ENCODE assay signal across 8 cellular contexts in the genomic region with DNA sequence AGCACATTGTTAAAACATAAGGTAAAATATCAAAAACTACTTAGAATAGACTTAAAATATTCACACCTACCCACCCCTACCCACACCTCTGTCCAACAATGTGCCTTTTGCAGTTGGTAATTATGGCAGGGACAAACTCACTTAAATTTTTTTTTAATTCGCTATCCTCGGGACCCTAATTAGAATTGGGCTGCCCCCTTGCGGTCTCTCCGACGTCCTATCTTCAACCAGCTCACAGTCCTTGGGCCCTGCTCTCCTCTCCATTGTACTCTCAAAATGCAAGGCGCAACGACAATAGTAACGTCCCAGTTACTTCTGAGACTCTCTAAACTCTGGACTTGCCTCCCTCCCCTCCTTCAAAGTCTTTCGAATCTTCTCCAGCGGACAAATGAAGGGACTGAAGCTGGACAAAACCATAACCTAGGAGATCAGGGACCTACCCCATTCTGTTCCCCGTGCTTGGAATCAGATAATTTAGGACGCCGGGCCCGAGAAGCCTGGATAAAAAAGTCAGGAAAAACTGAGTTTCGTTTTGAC. TPM values are rescaled to one million over a fixed set of nuclear protein-coding genes. Genes with fewer than 3 reads are reported as not detected.
DNase-seq lines count a peak whose midpoint lies in the region; ATAC-seq and TF ChIP-seq lines count a peak whose summit lies in the region.

No MANE protein-coding gene starts in this region.

- H3K4me2 ChIP-seq in KMS-11: peak overlapping the region; percentile 77

- no peaks in the 10 kb centered on the region for H3K79me2 ChIP-seq in KMS-11 (ENCODE audit: insufficient read depth, low read depth)

- no peak for ATAC-seq in GM19395 (IDR thresholded peaks at IDR 0.05; ENCODE audit: unreplicated experiment)

- TF ChIP-seq CTCF in KMS-11 (conservative IDR thresholded peaks at IDR 0.05; ENCODE audit: low read depth, low read length): peak; percentile 91
- peak; percentile 80 for TF ChIP-seq CTCF in RWPE1 (conservative IDR thresholded peaks at IDR 0.05; ENCODE audit: low read depth)
- peak; percentile 76 for TF ChIP-seq CTCF in glutamatergic neuron (IDR thresholded peaks at IDR 0.05; ENCODE audit: partially characterized antibody, unreplicated experiment)
- peak; percentile 66 for TF ChIP-seq CTCF in osteocyte (IDR thresholded peaks at IDR 0.05)
- TF ChIP-seq CTCF in transverse colon (IDR thresholded peaks at IDR 0.05): peak; percentile 71 to 86 (median 73)

- WGBS in transverse colon (ENCODE audit: low coverage in 1 of 2), 2 donors: 2 to 9% methylated on average over 11 to 15 of the region's 15 CpGs

- H3K27me3 Mint-ChIP-seq in glutamatergic neuron (ENCODE audit: unreplicated experiment) (peaks cover 9% of the 10 kb centered on the region), osteocyte (ENCODE audit: unreplicated experiment) (peaks cover 4% of the 10 kb centered on the region)

- H3K27ac ChIP-seq in KMS-11: peak overlapping the region; percentile 53
- H3K27ac ChIP-seq in RWPE1: peak overlapping the region; percentile 97
- peak overlapping the region; percentile 82 to 91 (median 90) for H3K27ac ChIP-seq in transverse colon

- H3K36me3 ChIP-seq in KMS-11 (ENCODE audit: insufficient read depth) (no peaks in the 10 kb centered on the region), transverse colon (no peaks in the 10 kb centered on the region)

- H4K20me1 ChIP-seq in KMS-11 (ENCODE audit: insufficient read depth): no peaks in the 10 kb centered on the region

- POLR2A ChIA-PET in RWPE1 (lab: Yijun Ruan, JAX; ENCODE audit: low non-redundant PET): no interaction called here

- no peaks in the 10 kb centered on the region for H3K9me3 ChIP-seq in transverse colon

- in situ Hi-C loops in transverse colon (cut with MboI; ENCODE audit: low pct_ligation_motif_present in 1 of 4, low pct_unique_long_range_greater_than_20kb in 1 of 4, low sequenced_read_pairs in 3 of 4): no loop called here

- H3K27ac Mint-ChIP-seq in glutamatergic neuron (ENCODE audit: unreplicated experiment) (peak overlapping the region; percentile 94), osteocyte (ENCODE audit: unreplicated experiment) (peak overlapping the region; percentile 79)

- H3K4me1 Mint-ChIP-seq in glutamatergic neuron (ENCODE audit: low read depth, unreplicated experiment) (peaks cover 3% of the 10 kb centered on the region), osteocyte (ENCODE audit: unreplicated experiment) (peaks cover 19% of the 10 kb centered on the region)

- H3K36me3 Mint-ChIP-seq in glutamatergic neuron (ENCODE audit: unreplicated experiment) (no peaks in the 10 kb centered on the region), osteocyte (ENCODE audit: unreplicated experiment) (peaks cover 31% of the 10 kb centered on the region)

- H3K4me3 Mint-ChIP-seq in glutamatergic neuron (ENCODE audit: unreplicated experiment) (peak overlapping the region; percentile 95), osteocyte (ENCODE audit: unreplicated experiment) (peak overlapping the region; percentile 80)

- H3K27me3 ChIP-seq in KMS-11 (ENCODE audit: insufficient read depth, low read depth) (no peaks in the 10 kb centered on the region), transverse colon (no peaks in the 10 kb centered on the region)

- H3K4me1 ChIP-seq in KMS-11 (ENCODE audit: low read depth, poor library complexity, severe bottlenecking) (no peaks in the 10 kb centered on the region), transverse colon (peaks cover 15 to 41% (median 24%) of the 10 kb centered on the region in 4 donors)

- DNase-seq in COR-L47 (lab: John Stamatoyannopoulos, UW): peak; percentile 67
- peak; percentile 56 for DNase-seq in RWPE1 (ENCODE audit: low spot score)
- DNase-seq in activated naive CD4-positive, alpha-beta T cell treated with anti-CD3 and anti-CD28 coated beads, Interleukin-2, amount 50 U/mL, for 16 hours: peak; percentile 67
- DNase-seq in glutamatergic neuron: peak; percentile 76
- DNase-seq in osteocyte (ENCODE audit: extremely low spot score, unreplicated experiment): no peak
- DNase-seq in transverse colon: peak; percentile 78

- no peak for TF ChIP-seq POLR2A in transverse colon (IDR thresholded peaks at IDR 0.05)

- peaks cover 7% of the 10 kb centered on the region for H3K9me3 Mint-ChIP-seq in glutamatergic neuron (ENCODE audit: unreplicated experiment)
- H3K9me3 Mint-ChIP-seq in osteocyte (ENCODE audit: unreplicated experiment): no peaks in the 10 kb centered on the region

- H3K9ac ChIP-seq in KMS-11: peak overlapping the region; percentile 62

- H2AFZ ChIP-seq in KMS-11 (ENCODE audit: low read depth): peak overlapping the region; percentile 83

- CTCF ChIA-PET in RWPE1 (lab: Yijun Ruan, JAX): interaction anchor here (0.6 to 3.8 kb wide), 6 partner anchors 9 to 685 kb away, joined by 3 to 21 read pairs (median 4); a partner anchor contains a TSS

- H3K4me3 ChIP-seq in KMS-11 (IDR thresholded peaks at IDR 0.05; ENCODE audit: insufficient read depth, low read depth, low read length) (peak overlapping the region; percentile 94), transverse colon (peak overlapping the region; percentile 22 to 60 (median 30))

- no peak for TF ChIP-seq EP300 in transverse colon (IDR thresholded peaks at IDR 0.05; ENCODE audit: low read depth)

- intact Hi-C loops in transverse colon (cut with DNase I; ENCODE audit: low total_unique reads): no loop called here

RNA-seq across cellular contexts. Expression of a gene that starts 1.1 kb away (rescaled TPM):
- 4.7 TPM for total RNA-seq in glutamatergic neuron (ENCODE audit: unreplicated experiment)
- total RNA-seq in osteocyte: 3.4 and 5.3 TPM in 2 replicates
- total RNA-seq in transverse colon: 1 to 10 TPM in 3 of 4 donors, under 1 TPM in 1; 0.60 to 4.5 (median 1.5) TPM

RNA-seq across cellular contexts. Expression of a gene that starts 8.7 kb away (rescaled TPM):
- total RNA-seq in glutamatergic neuron (ENCODE audit: unreplicated experiment) (1.3 TPM), osteocyte (49.9 and 55.6 TPM in 2 replicates), transverse colon (10 to 100 TPM in 1 of 4 donors, 1 to 10 TPM in 2, not detected in 1; 4.4 to 11.1 (median 4.8) TPM)

RNA-seq across cellular contexts. Expression of a gene that starts 12.4 kb away (rescaled TPM):
- total RNA-seq in glutamatergic neuron (ENCODE audit: unreplicated experiment) (115 TPM), osteocyte (76.0 and 81.5 TPM in 2 replicates), transverse colon (10 to 100 TPM in 3 of 4 donors, 1 to 10 TPM in 1; 8.6 to 31.6 (median 25.7) TPM)

RNA-seq across cellular contexts. Expression of a gene that starts 12.5 kb away (rescaled TPM):
- total RNA-seq in glutamatergic neuron (ENCODE audit: unreplicated experiment): 94.2 TPM
- 138 and 147 TPM in 2 replicates for total RNA-seq in osteocyte
- total RNA-seq in transverse colon: 100 to 1,000 TPM in 3 of 4 donors, 10 to 100 TPM in 1; 86.8 to 162 (median 113) TPM

RNA-seq across cellular contexts. Expression of a gene that starts 23.7 kb away (rescaled TPM):
- total RNA-seq in glutamatergic neuron (ENCODE audit: unreplicated experiment): 1.5 TPM
- total RNA-seq in osteocyte: not detected in 2 replicates
- total RNA-seq in transverse colon: 1 to 10 TPM in 1 of 4 donors, under 1 TPM in 2, not detected in 1; 0.27 to 1.1 (median 0.48) TPM
